In the genomic region with DNA sequence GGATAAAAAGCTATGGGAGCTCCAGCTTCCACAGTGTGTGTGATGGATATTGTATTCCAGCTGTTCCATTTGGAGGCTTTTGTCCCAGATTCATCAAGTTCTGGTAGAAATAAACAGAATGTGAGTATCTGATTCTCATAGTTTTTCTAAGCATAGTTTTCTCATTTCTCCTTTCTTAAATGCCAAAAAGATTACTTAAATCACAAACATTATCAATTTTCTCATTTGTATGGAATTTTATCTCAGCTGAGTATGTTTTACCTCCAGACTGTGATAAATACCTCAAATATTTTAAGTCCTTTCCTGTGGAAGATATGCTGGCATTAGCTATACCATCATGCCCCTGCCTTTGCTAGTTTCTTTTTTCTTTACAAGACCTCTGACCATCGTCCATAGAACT, we compare ENCODE assay signal across 1 cellular context.
TF ChIP-seq lines count a peak whose summit lies in the region.

No MANE protein-coding gene starts in this region.

TF ChIP-seq in SK-N-SH, 30 proteins besides CTCF, POLR2A, EP300 and RAD21 (continued from another document):
- TF ChIP-seq, protein P1, sequence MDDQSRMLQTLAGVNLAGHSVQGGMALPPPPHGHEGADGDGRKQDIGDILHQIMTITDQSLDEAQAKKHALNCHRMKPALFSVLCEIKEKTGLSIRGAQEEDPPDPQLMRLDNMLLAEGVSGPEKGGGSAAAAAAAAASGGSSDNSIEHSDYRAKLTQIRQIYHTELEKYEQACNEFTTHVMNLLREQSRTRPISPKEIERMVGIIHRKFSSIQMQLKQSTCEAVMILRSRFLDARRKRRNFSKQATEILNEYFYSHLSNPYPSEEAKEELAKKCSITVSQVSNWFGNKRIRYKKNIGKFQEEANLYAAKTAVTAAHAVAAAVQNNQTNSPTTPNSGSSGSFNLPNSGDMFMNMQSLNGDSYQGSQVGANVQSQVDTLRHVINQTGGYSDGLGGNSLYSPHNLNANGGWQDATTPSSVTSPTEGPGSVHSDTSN (IDR thresholded peaks at IDR 0.05): no peak
- TF ChIP-seq FOXJ3 (CRISPR knock-in tag; IDR thresholded peaks at IDR 0.05) (no peak), TEAD4 (IDR thresholded peaks at IDR 0.05; ENCODE audit: borderline replicate concordance, insufficient read depth) (no peak), FOSL2 (IDR thresholded peaks at IDR 0.05; ENCODE audit: borderline replicate concordance, low read depth) (no peak), RCOR1 (IDR thresholded peaks at IDR 0.05; ENCODE audit: low read length) (no peak)
TF ChIP-seq in SK-N-SH: peak in this region for 0.
